1 cellular context compared by ENCODE assay signal in the genomic region with DNA sequence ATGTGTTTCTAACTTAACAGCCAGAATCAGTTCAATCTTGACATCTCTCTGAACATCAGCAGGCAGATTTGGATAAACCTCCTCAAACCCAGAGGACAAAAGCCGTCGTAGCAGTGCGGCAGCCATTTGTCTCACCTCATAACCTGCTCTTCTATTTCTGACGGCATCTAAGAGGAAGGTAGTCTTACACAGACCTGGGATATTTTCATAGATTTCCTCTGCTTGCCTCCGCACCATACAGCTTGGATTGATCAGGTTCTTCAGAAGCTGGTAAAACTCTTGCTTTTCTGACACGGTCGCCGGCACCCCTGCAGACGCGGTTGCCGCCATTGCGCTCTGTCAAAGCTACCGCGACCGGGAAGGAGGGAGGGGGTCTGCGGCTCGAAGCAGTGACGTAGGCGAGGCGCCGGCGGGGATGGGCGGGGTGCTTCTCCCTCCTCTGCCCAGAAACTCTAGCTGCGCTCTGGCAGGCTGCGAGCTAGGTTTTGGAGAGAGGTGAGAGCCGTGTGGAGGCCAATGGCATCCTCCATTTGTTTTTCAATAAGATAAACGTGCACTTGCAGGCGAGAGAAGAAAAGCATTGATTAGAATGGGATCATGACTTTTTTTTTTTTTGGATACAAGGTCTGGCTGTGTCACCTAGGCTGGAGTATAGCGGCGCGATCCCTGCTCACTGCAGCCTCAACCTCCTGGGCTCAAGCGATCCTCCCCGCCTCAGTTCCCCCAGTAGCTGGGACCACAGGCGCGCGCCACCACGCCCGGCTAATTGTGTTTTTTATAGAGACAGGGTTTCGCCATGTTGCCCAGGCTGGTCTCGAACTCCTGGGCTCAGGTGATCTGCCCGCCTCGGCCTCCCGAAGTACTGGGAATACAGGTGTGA.
TF ChIP-seq lines count a peak whose summit lies in the region.

A gene (minus strand): TSS at position 347 of the 880 bp plus-strand sequence. CDS start 17 bp downstream, at position 330.

TF ChIP-seq in K562, 482 proteins besides CTCF, POLR2A, EP300 and RAD21 (continued from another document and continues in another):
- TF ChIP-seq, protein P1, sequence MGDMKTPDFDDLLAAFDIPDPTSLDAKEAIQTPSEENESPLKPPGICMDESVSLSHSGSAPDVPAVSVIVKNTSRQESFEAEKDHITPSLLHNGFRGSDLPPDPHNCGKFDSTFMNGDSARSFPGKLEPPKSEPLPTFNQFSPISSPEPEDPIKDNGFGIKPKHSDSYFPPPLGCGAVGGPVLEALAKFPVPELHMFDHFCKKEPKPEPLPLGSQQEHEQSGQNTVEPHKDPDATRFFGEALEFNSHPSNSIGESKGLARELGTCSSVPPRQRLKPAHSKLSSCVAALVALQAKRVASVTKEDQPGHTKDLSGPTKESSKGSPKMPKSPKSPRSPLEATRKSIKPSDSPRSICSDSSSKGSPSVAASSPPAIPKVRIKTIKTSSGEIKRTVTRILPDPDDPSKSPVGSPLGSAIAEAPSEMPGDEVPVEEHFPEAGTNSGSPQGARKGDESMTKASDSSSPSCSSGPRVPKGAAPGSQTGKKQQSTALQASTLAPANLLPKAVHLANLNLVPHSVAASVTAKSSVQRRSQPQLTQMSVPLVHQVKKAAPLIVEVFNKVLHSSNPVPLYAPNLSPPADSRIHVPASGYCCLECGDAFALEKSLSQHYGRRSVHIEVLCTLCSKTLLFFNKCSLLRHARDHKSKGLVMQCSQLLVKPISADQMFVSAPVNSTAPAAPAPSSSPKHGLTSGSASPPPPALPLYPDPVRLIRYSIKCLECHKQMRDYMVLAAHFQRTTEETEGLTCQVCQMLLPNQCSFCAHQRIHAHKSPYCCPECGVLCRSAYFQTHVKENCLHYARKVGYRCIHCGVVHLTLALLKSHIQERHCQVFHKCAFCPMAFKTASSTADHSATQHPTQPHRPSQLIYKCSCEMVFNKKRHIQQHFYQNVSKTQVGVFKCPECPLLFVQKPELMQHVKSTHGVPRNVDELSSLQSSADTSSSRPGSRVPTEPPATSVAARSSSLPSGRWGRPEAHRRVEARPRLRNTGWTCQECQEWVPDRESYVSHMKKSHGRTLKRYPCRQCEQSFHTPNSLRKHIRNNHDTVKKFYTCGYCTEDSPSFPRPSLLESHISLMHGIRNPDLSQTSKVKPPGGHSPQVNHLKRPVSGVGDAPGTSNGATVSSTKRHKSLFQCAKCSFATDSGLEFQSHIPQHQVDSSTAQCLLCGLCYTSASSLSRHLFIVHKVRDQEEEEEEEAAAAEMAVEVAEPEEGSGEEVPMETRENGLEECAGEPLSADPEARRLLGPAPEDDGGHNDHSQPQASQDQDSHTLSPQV (IDR thresholded peaks at IDR 0.05) = no peak
- no peak for TF ChIP-seq EWSR1 (IDR thresholded peaks at IDR 0.05; ENCODE audit: borderline replicate concordance, low read depth, partially characterized antibody)
- TF ChIP-seq, protein P2, sequence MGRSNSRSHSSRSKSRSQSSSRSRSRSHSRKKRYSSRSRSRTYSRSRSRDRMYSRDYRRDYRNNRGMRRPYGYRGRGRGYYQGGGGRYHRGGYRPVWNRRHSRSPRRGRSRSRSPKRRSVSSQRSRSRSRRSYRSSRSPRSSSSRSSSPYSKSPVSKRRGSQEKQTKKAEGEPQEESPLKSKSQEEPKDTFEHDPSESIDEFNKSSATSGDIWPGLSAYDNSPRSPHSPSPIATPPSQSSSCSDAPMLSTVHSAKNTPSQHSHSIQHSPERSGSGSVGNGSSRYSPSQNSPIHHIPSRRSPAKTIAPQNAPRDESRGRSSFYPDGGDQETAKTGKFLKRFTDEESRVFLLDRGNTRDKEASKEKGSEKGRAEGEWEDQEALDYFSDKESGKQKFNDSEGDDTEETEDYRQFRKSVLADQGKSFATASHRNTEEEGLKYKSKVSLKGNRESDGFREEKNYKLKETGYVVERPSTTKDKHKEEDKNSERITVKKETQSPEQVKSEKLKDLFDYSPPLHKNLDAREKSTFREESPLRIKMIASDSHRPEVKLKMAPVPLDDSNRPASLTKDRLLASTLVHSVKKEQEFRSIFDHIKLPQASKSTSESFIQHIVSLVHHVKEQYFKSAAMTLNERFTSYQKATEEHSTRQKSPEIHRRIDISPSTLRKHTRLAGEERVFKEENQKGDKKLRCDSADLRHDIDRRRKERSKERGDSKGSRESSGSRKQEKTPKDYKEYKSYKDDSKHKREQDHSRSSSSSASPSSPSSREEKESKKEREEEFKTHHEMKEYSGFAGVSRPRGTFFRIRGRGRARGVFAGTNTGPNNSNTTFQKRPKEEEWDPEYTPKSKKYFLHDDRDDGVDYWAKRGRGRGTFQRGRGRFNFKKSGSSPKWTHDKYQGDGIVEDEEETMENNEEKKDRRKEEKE (IDR thresholded peaks at IDR 0.05; ENCODE audit: borderline replicate concordance in 1 of 2, control insufficient read depth in 1 of 2, low read depth in 2 of 2, low read length in 1 of 2) = no peak
- no peak for TF ChIP-seq ZNF174 (CRISPR knock-in tag; IDR thresholded peaks at IDR 0.05)
- no peak for TF ChIP-seq ZNF140 (CRISPR knock-in tag; IDR thresholded peaks at IDR 0.05)
- TF ChIP-seq, protein P3, sequence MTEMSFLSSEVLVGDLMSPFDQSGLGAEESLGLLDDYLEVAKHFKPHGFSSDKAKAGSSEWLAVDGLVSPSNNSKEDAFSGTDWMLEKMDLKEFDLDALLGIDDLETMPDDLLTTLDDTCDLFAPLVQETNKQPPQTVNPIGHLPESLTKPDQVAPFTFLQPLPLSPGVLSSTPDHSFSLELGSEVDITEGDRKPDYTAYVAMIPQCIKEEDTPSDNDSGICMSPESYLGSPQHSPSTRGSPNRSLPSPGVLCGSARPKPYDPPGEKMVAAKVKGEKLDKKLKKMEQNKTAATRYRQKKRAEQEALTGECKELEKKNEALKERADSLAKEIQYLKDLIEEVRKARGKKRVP (CRISPR knock-in tag; IDR thresholded peaks at IDR 0.05) = no peak
- peak; percentile 80 to 97 (median 96) for TF ChIP-seq YY1 (IDR thresholded peaks at IDR 0.05; ENCODE audit: borderline replicate concordance in 1 of 3, control insufficient read depth in 1 of 3, extremely low read depth in 1 of 3, insufficient read depth in 3 of 3, insufficient read length in 1 of 3, insufficient replicate concordance in 2 of 3, low read depth in 1 of 3, low read length in 2 of 3)
- TF ChIP-seq, protein P4, sequence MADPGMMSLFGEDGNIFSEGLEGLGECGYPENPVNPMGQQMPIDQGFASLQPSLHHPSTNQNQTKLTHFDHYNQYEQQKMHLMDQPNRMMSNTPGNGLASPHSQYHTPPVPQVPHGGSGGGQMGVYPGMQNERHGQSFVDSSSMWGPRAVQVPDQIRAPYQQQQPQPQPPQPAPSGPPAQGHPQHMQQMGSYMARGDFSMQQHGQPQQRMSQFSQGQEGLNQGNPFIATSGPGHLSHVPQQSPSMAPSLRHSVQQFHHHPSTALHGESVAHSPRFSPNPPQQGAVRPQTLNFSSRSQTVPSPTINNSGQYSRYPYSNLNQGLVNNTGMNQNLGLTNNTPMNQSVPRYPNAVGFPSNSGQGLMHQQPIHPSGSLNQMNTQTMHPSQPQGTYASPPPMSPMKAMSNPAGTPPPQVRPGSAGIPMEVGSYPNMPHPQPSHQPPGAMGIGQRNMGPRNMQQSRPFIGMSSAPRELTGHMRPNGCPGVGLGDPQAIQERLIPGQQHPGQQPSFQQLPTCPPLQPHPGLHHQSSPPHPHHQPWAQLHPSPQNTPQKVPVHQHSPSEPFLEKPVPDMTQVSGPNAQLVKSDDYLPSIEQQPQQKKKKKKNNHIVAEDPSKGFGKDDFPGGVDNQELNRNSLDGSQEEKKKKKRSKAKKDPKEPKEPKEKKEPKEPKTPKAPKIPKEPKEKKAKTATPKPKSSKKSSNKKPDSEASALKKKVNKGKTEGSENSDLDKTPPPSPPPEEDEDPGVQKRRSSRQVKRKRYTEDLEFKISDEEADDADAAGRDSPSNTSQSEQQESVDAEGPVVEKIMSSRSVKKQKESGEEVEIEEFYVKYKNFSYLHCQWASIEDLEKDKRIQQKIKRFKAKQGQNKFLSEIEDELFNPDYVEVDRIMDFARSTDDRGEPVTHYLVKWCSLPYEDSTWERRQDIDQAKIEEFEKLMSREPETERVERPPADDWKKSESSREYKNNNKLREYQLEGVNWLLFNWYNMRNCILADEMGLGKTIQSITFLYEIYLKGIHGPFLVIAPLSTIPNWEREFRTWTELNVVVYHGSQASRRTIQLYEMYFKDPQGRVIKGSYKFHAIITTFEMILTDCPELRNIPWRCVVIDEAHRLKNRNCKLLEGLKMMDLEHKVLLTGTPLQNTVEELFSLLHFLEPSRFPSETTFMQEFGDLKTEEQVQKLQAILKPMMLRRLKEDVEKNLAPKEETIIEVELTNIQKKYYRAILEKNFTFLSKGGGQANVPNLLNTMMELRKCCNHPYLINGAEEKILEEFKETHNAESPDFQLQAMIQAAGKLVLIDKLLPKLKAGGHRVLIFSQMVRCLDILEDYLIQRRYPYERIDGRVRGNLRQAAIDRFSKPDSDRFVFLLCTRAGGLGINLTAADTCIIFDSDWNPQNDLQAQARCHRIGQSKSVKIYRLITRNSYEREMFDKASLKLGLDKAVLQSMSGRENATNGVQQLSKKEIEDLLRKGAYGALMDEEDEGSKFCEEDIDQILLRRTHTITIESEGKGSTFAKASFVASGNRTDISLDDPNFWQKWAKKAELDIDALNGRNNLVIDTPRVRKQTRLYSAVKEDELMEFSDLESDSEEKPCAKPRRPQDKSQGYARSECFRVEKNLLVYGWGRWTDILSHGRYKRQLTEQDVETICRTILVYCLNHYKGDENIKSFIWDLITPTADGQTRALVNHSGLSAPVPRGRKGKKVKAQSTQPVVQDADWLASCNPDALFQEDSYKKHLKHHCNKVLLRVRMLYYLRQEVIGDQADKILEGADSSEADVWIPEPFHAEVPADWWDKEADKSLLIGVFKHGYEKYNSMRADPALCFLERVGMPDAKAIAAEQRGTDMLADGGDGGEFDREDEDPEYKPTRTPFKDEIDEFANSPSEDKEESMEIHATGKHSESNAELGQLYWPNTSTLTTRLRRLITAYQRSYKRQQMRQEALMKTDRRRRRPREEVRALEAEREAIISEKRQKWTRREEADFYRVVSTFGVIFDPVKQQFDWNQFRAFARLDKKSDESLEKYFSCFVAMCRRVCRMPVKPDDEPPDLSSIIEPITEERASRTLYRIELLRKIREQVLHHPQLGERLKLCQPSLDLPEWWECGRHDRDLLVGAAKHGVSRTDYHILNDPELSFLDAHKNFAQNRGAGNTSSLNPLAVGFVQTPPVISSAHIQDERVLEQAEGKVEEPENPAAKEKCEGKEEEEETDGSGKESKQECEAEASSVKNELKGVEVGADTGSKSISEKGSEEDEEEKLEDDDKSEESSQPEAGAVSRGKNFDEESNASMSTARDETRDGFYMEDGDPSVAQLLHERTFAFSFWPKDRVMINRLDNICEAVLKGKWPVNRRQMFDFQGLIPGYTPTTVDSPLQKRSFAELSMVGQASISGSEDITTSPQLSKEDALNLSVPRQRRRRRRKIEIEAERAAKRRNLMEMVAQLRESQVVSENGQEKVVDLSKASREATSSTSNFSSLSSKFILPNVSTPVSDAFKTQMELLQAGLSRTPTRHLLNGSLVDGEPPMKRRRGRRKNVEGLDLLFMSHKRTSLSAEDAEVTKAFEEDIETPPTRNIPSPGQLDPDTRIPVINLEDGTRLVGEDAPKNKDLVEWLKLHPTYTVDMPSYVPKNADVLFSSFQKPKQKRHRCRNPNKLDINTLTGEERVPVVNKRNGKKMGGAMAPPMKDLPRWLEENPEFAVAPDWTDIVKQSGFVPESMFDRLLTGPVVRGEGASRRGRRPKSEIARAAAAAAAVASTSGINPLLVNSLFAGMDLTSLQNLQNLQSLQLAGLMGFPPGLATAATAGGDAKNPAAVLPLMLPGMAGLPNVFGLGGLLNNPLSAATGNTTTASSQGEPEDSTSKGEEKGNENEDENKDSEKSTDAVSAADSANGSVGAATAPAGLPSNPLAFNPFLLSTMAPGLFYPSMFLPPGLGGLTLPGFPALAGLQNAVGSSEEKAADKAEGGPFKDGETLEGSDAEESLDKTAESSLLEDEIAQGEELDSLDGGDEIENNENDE (IDR thresholded peaks at IDR 0.05; ENCODE audit: low read depth, low read length) = no peak
- no peak for TF ChIP-seq TRIM28 (IDR thresholded peaks at IDR 0.05)
- TF ChIP-seq MTA1 (IDR thresholded peaks at IDR 0.05; ENCODE audit: borderline replicate concordance) = peak; percentile 99
- no peak for TF ChIP-seq DDX20 (tag; IDR thresholded peaks at IDR 0.05; ENCODE audit: low read depth)
- TF ChIP-seq SREBF2 (CRISPR knock-in tag; IDR thresholded peaks at IDR 0.05) = no peak
- TF ChIP-seq CEBPB (tag; IDR thresholded peaks at IDR 0.05) = 0 out of 2 replicates have a peak, but pooled peaks have one; percentile 1
- no peak for TF ChIP-seq ETV1 (tag; conservative IDR thresholded peaks at IDR 0.05; ENCODE audit: low read depth)
- no peak for TF ChIP-seq BCOR (IDR thresholded peaks at IDR 0.05)
- TF ChIP-seq, protein P5, sequence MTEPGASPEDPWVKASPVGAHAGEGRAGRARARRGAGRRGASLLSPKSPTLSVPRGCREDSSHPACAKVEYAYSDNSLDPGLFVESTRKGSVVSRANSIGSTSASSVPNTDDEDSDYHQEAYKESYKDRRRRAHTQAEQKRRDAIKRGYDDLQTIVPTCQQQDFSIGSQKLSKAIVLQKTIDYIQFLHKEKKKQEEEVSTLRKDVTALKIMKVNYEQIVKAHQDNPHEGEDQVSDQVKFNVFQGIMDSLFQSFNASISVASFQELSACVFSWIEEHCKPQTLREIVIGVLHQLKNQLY (CRISPR knock-in tag; conservative IDR thresholded peaks at IDR 0.05) = no peak
- TF ChIP-seq, protein P6, sequence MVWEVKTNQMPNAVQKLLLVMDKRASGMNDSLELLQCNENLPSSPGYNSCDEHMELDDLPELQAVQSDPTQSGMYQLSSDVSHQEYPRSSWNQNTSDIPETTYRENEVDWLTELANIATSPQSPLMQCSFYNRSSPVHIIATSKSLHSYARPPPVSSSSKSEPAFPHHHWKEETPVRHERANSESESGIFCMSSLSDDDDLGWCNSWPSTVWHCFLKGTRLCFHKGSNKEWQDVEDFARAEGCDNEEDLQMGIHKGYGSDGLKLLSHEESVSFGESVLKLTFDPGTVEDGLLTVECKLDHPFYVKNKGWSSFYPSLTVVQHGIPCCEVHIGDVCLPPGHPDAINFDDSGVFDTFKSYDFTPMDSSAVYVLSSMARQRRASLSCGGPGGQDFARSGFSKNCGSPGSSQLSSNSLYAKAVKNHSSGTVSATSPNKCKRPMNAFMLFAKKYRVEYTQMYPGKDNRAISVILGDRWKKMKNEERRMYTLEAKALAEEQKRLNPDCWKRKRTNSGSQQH (CRISPR knock-in tag; IDR thresholded peaks at IDR 0.05) = no peak
- no peak for TF ChIP-seq TEAD4 (IDR thresholded peaks at IDR 0.05; ENCODE audit: low read length)
- TF ChIP-seq TEAD4 (CRISPR knock-in tag; IDR thresholded peaks at IDR 0.05; ENCODE audit: borderline replicate concordance) = no peak
- no peak for TF ChIP-seq ETS2 (tag; IDR thresholded peaks at IDR 0.05; ENCODE audit: borderline replicate concordance, poor library complexity, severe bottlenecking)
- peak; percentile 57; the same call in 1 of the 2 replicates for TF ChIP-seq HDAC2 (IDR thresholded peaks at IDR 0.05)
- no peak for TF ChIP-seq HNRNPLL (IDR thresholded peaks at IDR 0.05; ENCODE audit: low read depth, low read length, poor library complexity, severe bottlenecking)
- TF ChIP-seq ARID2 (IDR thresholded peaks at IDR 0.05) = no peak
- TF ChIP-seq POLR2B (IDR thresholded peaks at IDR 0.05; ENCODE audit: low read depth, partially characterized antibody) = peak; percentile 66
- no peak for TF ChIP-seq POLR3A (IDR thresholded peaks at IDR 0.05; ENCODE audit: borderline replicate concordance, extremely low read depth, insufficient read depth, insufficient read length)
- TF ChIP-seq SAFB2 (IDR thresholded peaks at IDR 0.05; ENCODE audit: borderline replicate concordance, low read depth, low read length, severe bottlenecking) = no peak
- TF ChIP-seq L3MBTL2 (IDR thresholded peaks at IDR 0.05) = peak; percentile 53; the same call in 1 of the 2 replicates
- TF ChIP-seq RBM15 (IDR thresholded peaks at IDR 0.05; ENCODE audit: insufficient read depth, low read length) = no peak
- TF ChIP-seq BRD9 (IDR thresholded peaks at IDR 0.05; ENCODE audit: low read depth, partially characterized antibody) = no peak
- TF ChIP-seq MCM2 (IDR thresholded peaks at IDR 0.05; ENCODE audit: low read depth) = no peak
- no peak for TF ChIP-seq LEF1 (IDR thresholded peaks at IDR 0.05)
- no peak for TF ChIP-seq ZNF766 (CRISPR knock-in tag; conservative IDR thresholded peaks at IDR 0.05)
